Comparison of ENCODE assay signal across 14 cellular contexts in genomic region chrX:64792598-64793337, GRCh38.
"Had no signal": no experiment of that assay in that cellular context is flagged by ENCODE, and none has a peak within 500 bp of the region (broad histone marks: within the 10 kb centered on the region; RNA-seq: fewer than 3 reads in every experiment).

No MANE protein-coding gene starts in this region.

- H3K27me3 ChIP-seq: sigmoid colon, spleen, testis, upper lobe of right lung had no signal

- ATAC-seq: left cardiac atrium; pancreas; stimulated activated naive CD8-positive, alpha-beta T cell treated with anti-CD3 and anti-CD28 coated beads, Interleukin-15, amount 100 ng/mL, for 72 hours; upper lobe of right lung had no signal

- H3K27ac ChIP-seq: pancreas, sigmoid colon, spleen, testis, upper lobe of right lung had no signal

- H3K4me1 ChIP-seq: pancreas, sigmoid colon, spleen, testis, upper lobe of right lung had no signal

- H3K9me3 ChIP-seq: pancreas, sigmoid colon, testis, upper lobe of right lung had no signal

- H3K4me3 ChIP-seq: pancreas, sigmoid colon, spleen, testis, upper lobe of right lung had no signal

- DNase-seq: activated CD4-positive, alpha-beta memory T cell treated with anti-CD3 and anti-CD28 coated beads for 36 hours; activated gamma-delta T cell treated with Interleukin-2 at 50 U/mL for 16 hours; activated T-cell treated with anti-CD3 and anti-CD28 coated beads, Interleukin-2, amount 50 U/mL, for 72 hours; amniotic stem cell; foreskin fibroblast; hypothalamus; left cardiac atrium; naive B cell; pancreas; sigmoid colon; stimulated activated naive CD8-positive, alpha-beta T cell treated with anti-CD3 and anti-CD28 coated beads, Interleukin-15, amount 100 ng/mL, for 72 hours; testis; upper lobe of right lung had no signal

- H3K36me3 ChIP-seq: pancreas, sigmoid colon, spleen, upper lobe of right lung had no signal
